27 cellular contexts compared by ENCODE assay signal in the genomic region with DNA sequence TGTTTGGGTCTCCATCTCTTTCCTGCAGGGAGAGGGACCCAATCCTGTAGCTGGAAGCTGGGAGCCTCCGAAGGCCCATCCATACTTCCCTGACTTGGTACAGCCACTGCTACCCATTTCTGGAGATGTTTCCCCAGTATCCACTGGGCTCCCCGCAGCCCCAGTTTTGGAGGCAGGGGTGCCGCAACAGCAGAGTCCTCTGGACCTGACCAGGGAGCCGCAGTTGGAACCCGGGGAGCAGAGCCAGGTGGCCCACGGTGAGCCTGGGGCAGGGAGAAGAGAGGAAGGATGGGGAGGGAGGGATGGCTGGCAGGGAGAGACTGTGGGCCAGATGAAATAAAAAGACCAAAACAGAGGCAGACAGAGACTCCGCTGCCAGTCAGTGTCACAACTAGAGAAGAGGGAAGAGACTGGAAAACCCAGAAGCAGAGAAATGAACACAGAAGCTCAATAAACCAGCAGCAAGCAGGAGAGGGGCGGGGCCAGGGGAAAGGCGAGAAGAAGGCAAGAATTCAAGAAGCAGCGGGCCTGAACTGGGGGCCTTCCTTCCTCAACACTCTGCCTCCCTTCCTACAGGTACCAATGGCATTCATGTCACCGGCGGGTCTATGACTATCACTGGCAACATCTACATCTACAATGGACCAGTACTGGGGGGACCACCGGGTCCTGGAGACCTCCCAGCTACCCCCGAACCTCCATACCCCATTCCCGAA. TPM values are rescaled to one million over a fixed set of nuclear protein-coding genes. Genes with fewer than 3 reads are reported as not detected.
DNase-seq lines count a peak whose midpoint lies in the region; ATAC-seq and TF ChIP-seq lines count a peak whose summit lies in the region.
"Had no signal": no experiment of that assay in that cellular context is flagged by ENCODE, and none has a peak within 500 bp of the region (broad histone marks: within the 10 kb centered on the region; RNA-seq: fewer than 3 reads in every experiment).

No MANE protein-coding gene starts in this region.

- no peaks in the 10 kb centered on the region for H3F3A ChIP-seq in neural progenitor cell (ENCODE audit: low read depth)

- H3K27ac Mint-ChIP-seq in neural progenitor cell = peak overlapping the region; percentile 8
- H3K27ac Mint-ChIP-seq: activated CD4-positive, alpha-beta T cell treated with anti-CD3 and anti-CD28 coated beads, Interleukin-2, amount 10 ng/mL, durations not matched to agents 24 days and 14 days; memory B cell; nephron had no signal

- H3K9me3 Mint-ChIP-seq in neural progenitor cell = no peaks in the 10 kb centered on the region
- H3K9me3 Mint-ChIP-seq: activated CD4-positive, alpha-beta T cell treated with anti-CD3 and anti-CD28 coated beads, Interleukin-2, amount 10 ng/mL, durations not matched to agents 24 days and 14 days; memory B cell; nephron had no signal

- no peak overlapping the region for H3K27ac ChIP-seq in BLaER1 treated with 17β-estradiol and CSF1 and Interleukin-3, amounts not matched to agents 10 nM and 100 nM
- H3K27ac ChIP-seq in VCaP (peak overlapping the region; percentile 80), neural progenitor cell (no peak overlapping the region), spleen (peak overlapping the region in 1 of 8 donors; percentile 23)
- H3K27ac ChIP-seq: brain microvascular endothelial cell, suprapubic skin had no signal

- H3K4me2 ChIP-seq in BLaER1 treated with 17β-estradiol and CSF1 and Interleukin-3, amounts not matched to agents 10 nM and 100 nM = peak overlapping the region in 9 of 11 experiments; percentile 0 to 70 (median 21); a peak in 12 of 22 replicates
- no peak overlapping the region for H3K4me2 ChIP-seq in neural progenitor cell

- TF ChIP-seq CTCF in VCaP (conservative IDR thresholded peaks at IDR 0.05) (no peak), neural progenitor cell (IDR thresholded peaks at IDR 0.05) (no peak), spleen (IDR thresholded peaks at IDR 0.05 in 8 of 11, conservative IDR thresholded peaks at IDR 0.05 in 3 of 11) (no peak)

- no peaks in the 10 kb centered on the region for H3K9me3 ChIP-seq in BLaER1 treated with 17β-estradiol and CSF1 and Interleukin-3, amounts not matched to agents 10 nM and 100 nM (replicated peaks in 1 of 11)
- H3K9me3 ChIP-seq in neural progenitor cell (ENCODE audit: low read depth) (no peaks in the 10 kb centered on the region), spleen (no peaks in the 10 kb centered on the region)
- H3K9me3 ChIP-seq: suprapubic skin had no signal

- H3K27me3 ChIP-seq in BLaER1 treated with 17β-estradiol and CSF1 and Interleukin-3, amounts not matched to agents 10 nM and 100 nM = peaks cover 0 to under 1% (median 0%) of the 10 kb centered on the region in 11 experiments; a peak in 2 of 22 replicates
- H3K27me3 ChIP-seq in neural progenitor cell (no peaks in the 10 kb centered on the region), spleen (replicated peaks in 1 of 7) (no peaks in the 10 kb centered on the region)
- H3K27me3 ChIP-seq: brain microvascular endothelial cell, suprapubic skin had no signal

- H3K79me2 ChIP-seq in neural progenitor cell (ENCODE audit: low read depth) = no peaks in the 10 kb centered on the region

- no peak for ATAC-seq in HG03139 (IDR thresholded peaks at IDR 0.05; ENCODE audit: unreplicated experiment)

- H3K4me1 Mint-ChIP-seq in neural progenitor cell = peaks cover 11% of the 10 kb centered on the region
- H3K4me1 Mint-ChIP-seq: activated CD4-positive, alpha-beta T cell treated with anti-CD3 and anti-CD28 coated beads, Interleukin-2, amount 10 ng/mL, durations not matched to agents 24 days and 14 days; CD4-positive, alpha-beta memory T cell; memory B cell had no signal

- H3K4me3 Mint-ChIP-seq in neural progenitor cell = no peak overlapping the region
- H3K4me3 Mint-ChIP-seq: activated CD4-positive, alpha-beta T cell treated with anti-CD3 and anti-CD28 coated beads, Interleukin-2, amount 10 ng/mL, durations not matched to agents 24 days and 14 days; CD4-positive, alpha-beta memory T cell; memory B cell; nephron had no signal

- H4K20me1 ChIP-seq in BLaER1 treated with 17β-estradiol and CSF1 and Interleukin-3, amounts not matched to agents 10 nM and 100 nM = peaks cover 0 to 54% (median 0%) of the 10 kb centered on the region in 11 experiments; a peak in 6 of 22 replicates
- no peaks in the 10 kb centered on the region for H4K20me1 ChIP-seq in neural progenitor cell (ENCODE audit: low read depth)

- in situ Hi-C loops in G401 (cut with HindIII; ENCODE audit: low sequenced_read_pairs) = no loop called here

- H3K36me3 ChIP-seq in BLaER1 treated with 17β-estradiol and CSF1 and Interleukin-3, amounts not matched to agents 10 nM and 100 nM = peaks cover 0 to 96% (median 7%) of the 10 kb centered on the region in 11 experiments; a peak in 10 of 22 replicates
- H3K36me3 ChIP-seq in neural progenitor cell (no peaks in the 10 kb centered on the region), spleen (peaks cover 0 to 70% (median 18%) of the 10 kb centered on the region in 6 donors)

- peak overlapping the region in 3 of 11 experiments; percentile 5 to 63 (median 39); a peak in 4 of 22 replicates for H3K9ac ChIP-seq in BLaER1 treated with 17β-estradiol and CSF1 and Interleukin-3, amounts not matched to agents 10 nM and 100 nM
- no peak overlapping the region for H3K9ac ChIP-seq in neural progenitor cell

- no peak for TF ChIP-seq POLR2A in spleen (IDR thresholded peaks at IDR 0.05)

- DNase-seq in neural progenitor cell (ENCODE audit: low spot score) (no peak), G401 (ENCODE audit: low spot score) (no peak), spleen (no peak)
- DNase-seq: activated CD4-positive, alpha-beta T cell treated with anti-CD3 and anti-CD28 coated beads, Interleukin-2, amount 10 ng/mL, durations not matched to agents 24 days and 14 days; activated CD8-positive, alpha-beta memory T cell treated with anti-CD3 and anti-CD28 coated beads, Interleukin-2, amount 50 U/mL, for 4 hours; activated effector memory CD4-positive, alpha-beta T cell treated with Interleukin-2 at 50 U/mL for 16 hours; brain microvascular endothelial cell; CD4-positive, alpha-beta memory T cell; cortex of kidney; kidney glomerular epithelial cell; NCI-H1417 treated with DMSO at 0.1 percent for 48 hours; NCI-H2171 treated with DMSO at 0.1 percent for 48 hours; NCI-H748 treated with DMSO at 0.1 percent for 48 hours; SHP77; stimulated activated CD4-positive, alpha-beta T cell treated with anti-CD3 and anti-CD28 coated beads, Interleukin-4, amount 100 ng/mL, for 4 hours had no signal

- intact Hi-C loops in spleen (cut with DNase I; ENCODE audit: low total_unique reads) = no loop called here

- no peak overlapping the region for H3K4me3 ChIP-seq in BLaER1 treated with 17β-estradiol and CSF1 and Interleukin-3, amounts not matched to agents 10 nM and 100 nM
- H3K4me3 ChIP-seq in neural progenitor cell = no peak overlapping the region
- no peak overlapping the region for H3K4me3 ChIP-seq in spleen
- H3K4me3 ChIP-seq: suprapubic skin had no signal

- no peak overlapping the region for H2AFZ ChIP-seq in neural progenitor cell (replicated peaks)

- no peaks in the 10 kb centered on the region for H3K36me3 Mint-ChIP-seq in neural progenitor cell
- H3K36me3 Mint-ChIP-seq: CD4-positive, alpha-beta memory T cell; memory B cell had no signal

- WGBS in spleen, 5 donors = 81 to 88% (median 88%) methylated on average over 12 to 15 of the region's 15 CpGs

- peaks cover 1 to 96% (median 20%) of the 10 kb centered on the region in 10 experiments; a peak in 18 of 20 replicates for H3K4me1 ChIP-seq in BLaER1 treated with 17β-estradiol and CSF1 and Interleukin-3, amounts not matched to agents 10 nM and 100 nM
- no peaks in the 10 kb centered on the region for H3K4me1 ChIP-seq in neural progenitor cell
- H3K4me1 ChIP-seq in spleen = peaks cover 0 to 75% (median 23%) of the 10 kb centered on the region in 6 donors

- peaks cover 2% of the 10 kb centered on the region for H3K27me3 Mint-ChIP-seq in neural progenitor cell (ENCODE audit: insufficient read depth, low read depth)

RNA-seq across cellular contexts. Expression of a gene that starts 6.3 kb away (rescaled TPM):
- 0.25 TPM in 1 of 2 replicates, not detected in the other for total RNA-seq in neural progenitor cell (ENCODE audit: low replicate concordance)
- total RNA-seq in G401 (2014; rRNA removed; shearing (Covaris generic)) = 0.86 and 10.1 TPM in 2 replicates
- 100 to 1,000 TPM in 3 of 7 donors, 10 to 100 TPM in 4; 49.0 to 155 (median 87.8) TPM for total RNA-seq in spleen
- 10 to 100 TPM; 14.4 to 29.2 (median 15.7) TPM for polyA plus RNA-seq in spleen
- total RNA-seq: OCI-LY7 had no signal
- polyA plus RNA-seq: CD4-positive, alpha-beta memory T cell had no signal

RNA-seq across cellular contexts. Expression of a gene that starts 14.9 kb away (rescaled TPM):
- total RNA-seq in neural progenitor cell (ENCODE audit: low replicate concordance) = 1.2 and 5.0 TPM in 2 replicates
- 28.7 and 67.9 TPM in 2 replicates for total RNA-seq in G401 (2014; rRNA removed; shearing (Covaris generic))
- 1 to 10 TPM in 6 of 7 donors, under 1 TPM in 1; 0.84 to 8.6 (median 2.0) TPM for total RNA-seq in spleen
- polyA plus RNA-seq in spleen = under 1 TPM; 0.17 to 0.22 (median 0.18) TPM
- total RNA-seq: activated CD4-positive, alpha-beta T cell treated with anti-CD3 and anti-CD28 coated beads, Interleukin-2, amount 10 ng/mL, durations not matched to agents 24 days and 14 days; frontal cortex had no signal

RNA-seq across cellular contexts. Expression of a gene that starts 48.4 kb away (rescaled TPM):
- total RNA-seq in neural progenitor cell (ENCODE audit: low replicate concordance) (21.8 and 24.7 TPM in 2 replicates), spleen (100 to 1,000 TPM; 153 to 578 (median 224) TPM)
- total RNA-seq in G401 (2014; rRNA removed; shearing (Covaris generic)) = 87.6 and 118 TPM in 2 replicates
- polyA plus RNA-seq in spleen = 10 to 100 TPM; 22.5 to 40.6 (median 22.8) TPM

RNA-seq across cellular contexts. Expression of a gene that starts 54.5 kb away (rescaled TPM):
- total RNA-seq in neural progenitor cell (ENCODE audit: low replicate concordance) (0.43 TPM in 1 of 2 replicates, not detected in the other), spleen (10 to 100 TPM; 49.2 to 97.2 (median 59.2) TPM)
- not detected in 2 replicates for total RNA-seq in G401 (2014; rRNA removed; shearing (Covaris generic))
- polyA plus RNA-seq in spleen = 100 to 1,000 TPM; 128 to 193 (median 178) TPM
- total RNA-seq: epithelial cell of proximal tubule, H4, progenitor cell of endocrine pancreas had no signal
- polyA plus RNA-seq: AG04450 had no signal
